ENCODE assay signal across 12 cellular contexts in genomic region chr11:114077482-114078305, GRCh38. TPM values are rescaled to one million over a fixed set of nuclear protein-coding genes. Genes with fewer than 3 reads are reported as not detected.
DNase-seq lines count a peak whose midpoint lies in the region; ATAC-seq and TF ChIP-seq lines count a peak whose summit lies in the region.
"Had no signal": no experiment of that assay in that cellular context is flagged by ENCODE, and none has a peak within 500 bp of the region (broad histone marks: within the 10 kb centered on the region; RNA-seq: fewer than 3 reads in every experiment).

No MANE protein-coding gene starts in this region.

- peak overlapping the region; percentile 91 for H3K9ac ChIP-seq in Loucy (ENCODE audit: low read depth, low read length, poor library complexity, severe bottlenecking)

- no peaks in the 10 kb centered on the region for H3K9me3 Mint-ChIP-seq in CD4-positive, alpha-beta T cell
- no peaks in the 10 kb centered on the region for H3K9me3 Mint-ChIP-seq in activated naive CD4-positive, alpha-beta T cell treated with anti-CD3 and anti-CD28 coated beads, Interleukin-2, amount 10 ng/mL, durations not matched to agents 7 days and 5 days
- no peaks in the 10 kb centered on the region for H3K9me3 Mint-ChIP-seq in natural killer cell

- H3K9me2 ChIP-seq in Loucy (replicated peaks; ENCODE audit: low read depth, low read length) (no peaks in the 10 kb centered on the region), PC-9 (ENCODE audit: insufficient read depth) (no peaks in the 10 kb centered on the region)

- H3K4me3 ChIP-seq in Loucy (ENCODE audit: low read length, poor library complexity, severe bottlenecking) (peak overlapping the region; percentile 63), PC-9 (no peak overlapping the region)

- POLR2A ChIA-PET in CD4-positive, alpha-beta T cell (lab: Charles Lee) = interaction anchor here (0.9 to 2.3 kb wide), 3 partner anchors 12 to 82 kb away, joined by 4 to 13 read pairs (median 5); partner anchors contain the start of gene ZBTB16
- POLR2A ChIA-PET in PC-9 (lab: Charles Lee; ENCODE audit: unreplicated experiment) = no interaction called here

- H4K20me1 ChIP-seq in Loucy (ENCODE audit: insufficient read depth, low read length, poor library complexity, severe bottlenecking) (no peaks in the 10 kb centered on the region), PC-9 (ENCODE audit: insufficient read depth) (no peaks in the 10 kb centered on the region)

- H3K9me3 ChIP-seq in CD4-positive, alpha-beta T cell (ENCODE audit: control insufficient read depth, low read length) = no peaks in the 10 kb centered on the region
- H3K9me3 ChIP-seq in Loucy (ENCODE audit: insufficient read depth, low read depth, low read length) (no peaks in the 10 kb centered on the region), PC-9 (ENCODE audit: insufficient read depth, low read depth) (no peaks in the 10 kb centered on the region)
- H3K9me3 ChIP-seq: neutrophil had no signal

- no peaks in the 10 kb centered on the region for H3K36me3 Mint-ChIP-seq in CD4-positive, alpha-beta T cell (ENCODE audit: low read depth)
- peaks cover 4% of the 10 kb centered on the region for H3K36me3 Mint-ChIP-seq in activated naive CD4-positive, alpha-beta T cell treated with anti-CD3 and anti-CD28 coated beads, Interleukin-2, amount 10 ng/mL, durations not matched to agents 7 days and 5 days
- no peaks in the 10 kb centered on the region for H3K36me3 Mint-ChIP-seq in natural killer cell

- intact Hi-C loops in CD4-positive, alpha-beta T cell (cut with DNase I, micrococcal nuclease) = no loop called here
- intact Hi-C loops in natural killer cell (cut with micrococcal nuclease) (loop anchor here (2.0 kb wide), 1 partner anchor 105 kb away; no protein-coding TSS in a partner anchor), PC-9 (cut with micrococcal nuclease; ENCODE audit: unreplicated experiment) (no loop called here)

- peak overlapping the region; percentile 79 for H3K4me3 Mint-ChIP-seq in CD4-positive, alpha-beta T cell
- peak overlapping the region; percentile 51 for H3K4me3 Mint-ChIP-seq in activated naive CD4-positive, alpha-beta T cell treated with anti-CD3 and anti-CD28 coated beads, Interleukin-2, amount 10 ng/mL, durations not matched to agents 7 days and 5 days
- H3K4me3 Mint-ChIP-seq in natural killer cell = peak overlapping the region; percentile 95

- no TSS peak for BruUV-seq in PC-9 (replicated peaks; lab: Mats Ljungman, UMichigan)

- H3K27me3 ChIP-seq in CD4-positive, alpha-beta T cell (ENCODE audit: control insufficient read depth, insufficient read depth, low read length) = no peaks in the 10 kb centered on the region
- H3K27me3 ChIP-seq in Loucy (ENCODE audit: insufficient read depth, low read length, poor library complexity, severe bottlenecking) (no peaks in the 10 kb centered on the region), PC-9 (ENCODE audit: insufficient read depth, low read depth) (peaks cover 93% of the 10 kb centered on the region)
- H3K27me3 ChIP-seq: neutrophil had no signal

- CTCF ChIA-PET in CD4-positive, alpha-beta T cell (lab: Charles Lee) = no interaction called here
- CTCF ChIA-PET in activated naive CD4-positive, alpha-beta T cell treated with anti-CD3 and anti-CD28 coated beads, Interleukin-2, amount 10 ng/mL, durations not matched to agents 7 days and 5 days (lab: Charles Lee) = no interaction called here
- CTCF ChIA-PET in PC-9 (lab: Charles Lee) = no interaction called here

- TF ChIP-seq CTCF in CD4-positive, alpha-beta T cell (IDR thresholded peaks at IDR 0.05) = no peak
- TF ChIP-seq CTCF in Loucy (conservative IDR thresholded peaks at IDR 0.05; ENCODE audit: low read length) (no peak), natural killer cell (IDR thresholded peaks at IDR 0.05) (peak; percentile 8), GM13977 (IDR thresholded peaks at IDR 0.05; ENCODE audit: extremely low read depth, insufficient read depth, missing control alignments) (no peak), PC-9 (conservative IDR thresholded peaks at IDR 0.05) (no peak)

- H3K4me1 Mint-ChIP-seq in CD4-positive, alpha-beta T cell (ENCODE audit: low read depth) = peaks cover 72% of the 10 kb centered on the region
- H3K4me1 Mint-ChIP-seq in activated naive CD4-positive, alpha-beta T cell treated with anti-CD3 and anti-CD28 coated beads, Interleukin-2, amount 10 ng/mL, durations not matched to agents 7 days and 5 days = peaks cover 76% of the 10 kb centered on the region
- H3K4me1 Mint-ChIP-seq in natural killer cell = peaks cover 94% of the 10 kb centered on the region in 2 donors

- H3K4me1 ChIP-seq in Loucy (ENCODE audit: insufficient read depth, low read length, poor library complexity, severe bottlenecking) = peaks cover 91% of the 10 kb centered on the region
- H3K4me1 ChIP-seq in PC-9 (replicated peaks; ENCODE audit: insufficient read depth) = no peaks in the 10 kb centered on the region

- H3K27ac Mint-ChIP-seq in CD4-positive, alpha-beta T cell = peak overlapping the region; percentile 82
- peak overlapping the region; percentile 88 for H3K27ac Mint-ChIP-seq in activated naive CD4-positive, alpha-beta T cell treated with anti-CD3 and anti-CD28 coated beads, Interleukin-2, amount 10 ng/mL, durations not matched to agents 7 days and 5 days
- H3K27ac Mint-ChIP-seq in natural killer cell = peak overlapping the region; percentile 89 to 100

- H3K4me2 ChIP-seq in Loucy (ENCODE audit: low read depth, low read length, poor library complexity, severe bottlenecking) = peak overlapping the region; percentile 76
- no peak overlapping the region for H3K4me2 ChIP-seq in PC-9

- peak; percentile 53 for ATAC-seq in CD4-positive, alpha-beta T cell (ENCODE audit: poor library complexity)
- peak; percentile 17 to 33 (median 17) for ATAC-seq in natural killer cell

- H3F3A ChIP-seq in Loucy (ENCODE audit: low read depth) (0 out of 2 replicates have a peak, but pooled peaks cover 5% of the 10 kb centered on the region), PC-9 (ENCODE audit: insufficient read depth, low read depth) (no peaks in the 10 kb centered on the region)

- DNase-seq in CD4-positive, alpha-beta T cell = peak in 2 of 10 experiments; percentile 20
- peak; percentile 45 for DNase-seq in activated naive CD4-positive, alpha-beta T cell treated with anti-CD3 and anti-CD28 coated beads, Interleukin-2, amount 10 ng/mL, durations not matched to agents 7 days and 5 days
- DNase-seq in natural killer cell (peak; percentile 18), GM13977 (ENCODE audit: low spot score) (no peak), DMS79 treated with DMSO at 0.1 percent for 48 hours (lab: John Stamatoyannopoulos, UW) (no peak), PC-9 (no peak)
- DNase-seq in activated CD4-positive, CD25-positive, alpha-beta regulatory T cell (lab: John Stamatoyannopoulos, UW) = no peak
- DNase-seq: EL, MV-4-11, SW 1271 had no signal

- H3K27me3 Mint-ChIP-seq in CD4-positive, alpha-beta T cell = peaks cover 9% of the 10 kb centered on the region
- peaks cover 62% of the 10 kb centered on the region for H3K27me3 Mint-ChIP-seq in activated naive CD4-positive, alpha-beta T cell treated with anti-CD3 and anti-CD28 coated beads, Interleukin-2, amount 10 ng/mL, durations not matched to agents 7 days and 5 days
- no peaks in the 10 kb centered on the region for H3K27me3 Mint-ChIP-seq in natural killer cell (ENCODE audit: low read depth in 2 of 2)

- H3K79me2 ChIP-seq in Loucy (ENCODE audit: insufficient read depth, low read length) (peaks cover 11% of the 10 kb centered on the region; the same call in 1 of the 2 replicates), PC-9 (ENCODE audit: low read depth) (no peaks in the 10 kb centered on the region)

- H2AFZ ChIP-seq in Loucy (ENCODE audit: low read length) (no peak overlapping the region), PC-9 (no peak overlapping the region)

- no peaks in the 10 kb centered on the region for H3K36me3 ChIP-seq in Loucy (ENCODE audit: insufficient read depth, low read length)
- no peaks in the 10 kb centered on the region for H3K36me3 ChIP-seq in PC-9 (ENCODE audit: low read depth)
- H3K36me3 ChIP-seq: neutrophil had no signal

- in situ Hi-C loops in GM13977 (cut with MboI; ENCODE audit: low pct_unique_long_range_greater_than_20kb, low sequenced_read_pairs, unreplicated experiment) = no loop called here

- peak overlapping the region; percentile 31 for H3K27ac ChIP-seq in CD4-positive, alpha-beta T cell (ENCODE audit: low read depth, low read length)
- no peak overlapping the region for H3K27ac ChIP-seq in PC-9
- H3K27ac ChIP-seq: neutrophil had no signal

RNA-seq across cellular contexts. Expression of gene ZBTB16, which starts 18.2 kb away (rescaled TPM):
- 10 to 100 TPM; 19.1 to 20.6 TPM for total RNA-seq in CD4-positive, alpha-beta T cell
- 100 to 1,000 TPM; 104 to 224 (median 156) TPM for total RNA-seq in natural killer cell
- total RNA-seq in PC-9 (2021) = 0.25 and 0.44 TPM in 2 replicates

Comparison
In these comparisons a context has a peak if more than half of its experiments do, and no peak if none do; other contexts are left out.
1. DNase-seq: peak in activated naive CD4-positive, alpha-beta T cell treated with anti-CD3 and anti-CD28 coated beads, Interleukin-2, amount 10 ng/mL, durations not matched to agents 7 days and 5 days (single experiment) and natural killer cell (single experiment); none in activated CD4-positive, CD25-positive, alpha-beta regulatory T cell (0 of 4), GM13977 (single experiment), DMS79 treated with DMSO at 0.1 percent for 48 hours (single experiment) and PC-9 (0 of 2).
2. RNA of gene ZBTB16, which starts 18.2 kb away (total RNA-seq): 104 to 224 TPM in natural killer cell and 19.1 to 20.6 TPM in CD4-positive, alpha-beta T cell; 0.25 to 0.44 TPM in PC-9; every median in the first group is over 10 times any median in the second.
3. Peak in every context shown above with its lines, with median percentiles within 50 percentile points of each other: H3K27ac Mint-ChIP-seq and H3K4me3 Mint-ChIP-seq.